In genomic region chr18:50083708-50084107, GRCh38 we compare ENCODE assay signal across 24 cellular contexts.
DNase-seq lines count a peak whose midpoint lies in the region; ATAC-seq, FAIRE-seq and TF ChIP-seq lines count a peak whose summit lies in the region.
"Had no signal": no experiment of that assay in that cellular context is flagged by ENCODE, and none has a peak within 500 bp of the region (broad histone marks: within the 10 kb centered on the region; RNA-seq: fewer than 3 reads in every experiment).

No MANE protein-coding gene starts in this region.

- H3K4me1 Mint-ChIP-seq in Calu3 (ENCODE audit: low read depth, unreplicated experiment): peaks cover 65% of the 10 kb centered on the region
- H3K4me1 Mint-ChIP-seq in HFFc6 (ENCODE audit: low read depth): no peaks in the 10 kb centered on the region
- H3K4me1 Mint-ChIP-seq: CD14-positive monocyte; CD8-positive, alpha-beta memory T cell had no signal

- no peak for TF ChIP-seq POLR2A in K562 (conservative IDR thresholded peaks at IDR 0.05)

- H3K27ac Mint-ChIP-seq in Calu3 (ENCODE audit: unreplicated experiment) (peak overlapping the region; percentile 50), HFFc6 (no peak overlapping the region)
- H3K27ac Mint-ChIP-seq: CD4-positive, alpha-beta T cell; CD8-positive, alpha-beta memory T cell had no signal

- H3K36me3 ChIP-seq in OCI-LY3 (replicated peaks; ENCODE audit: low read depth, low read length): no peaks in the 10 kb centered on the region
- no peaks in the 10 kb centered on the region for H3K36me3 ChIP-seq in K562 (ENCODE audit: control insufficient read depth, insufficient read depth, low read length)
- H3K36me3 ChIP-seq: BE2C; BLaER1 treated with 17β-estradiol and CSF1 and Interleukin-3, amounts not matched to agents 10 nM and 100 nM; HAP-1 had no signal

- no peak for TF ChIP-seq CTCF in Calu3 (IDR thresholded peaks at IDR 0.05; ENCODE audit: unreplicated experiment)
- peak; percentile 42 for TF ChIP-seq CTCF in OCI-LY3 (IDR thresholded peaks at IDR 0.05; ENCODE audit: low read depth, low read length)
- no peak for TF ChIP-seq CTCF in K562 (IDR thresholded peaks at IDR 0.05 in 2 of 3, conservative IDR thresholded peaks at IDR 0.05 in 1 of 3; ENCODE audit: insufficient read depth in 2 of 3, low read depth in 1 of 3, low read length in 3 of 3)
- TF ChIP-seq CTCF in HFFc6 (IDR thresholded peaks at IDR 0.05): no peak
- TF ChIP-seq CTCF in omental fat pad (IDR thresholded peaks at IDR 0.05): no peak

- H3K9me3 ChIP-seq in OCI-LY3 (ENCODE audit: insufficient read depth, low read length): no peaks in the 10 kb centered on the region
- H3K9me3 ChIP-seq in K562 (replicated peaks; ENCODE audit: control insufficient read depth, insufficient read depth, low read depth, low read length): no peaks in the 10 kb centered on the region
- H3K9me3 ChIP-seq: A549, BE2C, HAP-1 had no signal

- no peak overlapping the region for H2AFZ ChIP-seq in OCI-LY3 (ENCODE audit: low read depth, low read length)
- no peak overlapping the region for H2AFZ ChIP-seq in K562 (ENCODE audit: low read depth, low read length)

- H3K79me2 ChIP-seq in OCI-LY3 (ENCODE audit: low read length) (no peaks in the 10 kb centered on the region), K562 (ENCODE audit: control insufficient read depth, insufficient read depth, low read length) (no peaks in the 10 kb centered on the region)

- peaks cover 39% of the 10 kb centered on the region for H3K4me1 ChIP-seq in OCI-LY3 (ENCODE audit: low read length)
- H3K4me1 ChIP-seq in K562 (replicated peaks in 1 of 2; ENCODE audit: control insufficient read depth in 2 of 2, insufficient read depth in 2 of 2, low read length in 2 of 2): no peaks in the 10 kb centered on the region
- H3K4me1 ChIP-seq: A549; BE2C; BLaER1 treated with 17β-estradiol and CSF1 and Interleukin-3, amounts not matched to agents 10 nM and 100 nM had no signal

- 0 out of 2 replicates have a peak, but pooled peaks cover 4% of the 10 kb centered on the region for H3K27me3 ChIP-seq in OCI-LY3 (ENCODE audit: low read depth, low read length)
- H3K27me3 ChIP-seq in K562 (ENCODE audit: control insufficient read depth in 2 of 2, insufficient read depth in 2 of 2, low read length in 2 of 2): no peaks in the 10 kb centered on the region; a peak in 2 of 5 replicates
- H3K27me3 ChIP-seq: BE2C; BLaER1 treated with 17β-estradiol and CSF1 and Interleukin-3, amounts not matched to agents 10 nM and 100 nM had no signal

- BruUV-seq in Calu3 (replicated peaks; lab: Mats Ljungman, UMichigan): no TSS peak
- no TSS peak for BruUV-seq in K562 (replicated peaks; lab: Mats Ljungman, UMichigan)

- in situ Hi-C loops in K562 (cut with MboI): no loop called here

- H3K9me3 Mint-ChIP-seq in Calu3 (ENCODE audit: low read depth, unreplicated experiment) (no peaks in the 10 kb centered on the region), HFFc6 (no peaks in the 10 kb centered on the region; the same call in 1 of the 2 replicates)
- H3K9me3 Mint-ChIP-seq: CD8-positive, alpha-beta memory T cell had no signal

- FAIRE-seq in K562 (lab: Jason Lieb, UNC): no peak
- FAIRE-seq in urothelium cell line (lab: Jason Lieb, UNC): no peak
- FAIRE-seq: A549, GM12892, H54 had no signal

- H3K27me3 Mint-ChIP-seq in Calu3 (ENCODE audit: unreplicated experiment) (no peaks in the 10 kb centered on the region), HFFc6 (ENCODE audit: insufficient read depth) (no peaks in the 10 kb centered on the region; the same call in 1 of the 2 replicates)

- ATAC-seq in K562 (no peak), Right ventricle myocardium inferior (no peak), omental fat pad (ENCODE audit: low FRiP score) (no peak)
- ATAC-seq: A549 had no signal

- no peaks in the 10 kb centered on the region for H3K36me3 Mint-ChIP-seq in Calu3 (ENCODE audit: insufficient read depth, unreplicated experiment)
- H3K36me3 Mint-ChIP-seq in HFFc6 (ENCODE audit: low read depth): no peaks in the 10 kb centered on the region
- H3K36me3 Mint-ChIP-seq: CD14-positive monocyte; CD8-positive, alpha-beta memory T cell had no signal

- H3K27ac ChIP-seq in OCI-LY3 (ENCODE audit: low read length) (no peak overlapping the region), K562 (ENCODE audit: extremely low read depth, low read depth, low read length) (no peak overlapping the region)
- H3K27ac ChIP-seq: A549; BLaER1 treated with 17β-estradiol and CSF1 and Interleukin-3, amounts not matched to agents 10 nM and 100 nM had no signal

- TF ChIP-seq RAD21 in K562 (CRISPR knock-in tag; conservative IDR thresholded peaks at IDR 0.05 in 1 of 2, IDR thresholded peaks at IDR 0.05 in 1 of 2): no peak

- CTCF ChIA-PET in Calu3 (lab: Charles Lee): interaction anchor here (0.6 to 1.2 kb wide), 3 partner anchors 10 to 100 kb away, joined by 3 to 4 read pairs (median 3); no protein-coding TSS in a partner anchor
- CTCF ChIA-PET in K562 (lab: Yijun Ruan, JAX; ENCODE audit: low intra/inter-chr PET ratio): no interaction called here

- no peak overlapping the region for H3K4me3 ChIP-seq in OCI-LY3 (ENCODE audit: low read length)
- H3K4me3 ChIP-seq in K562: no peak overlapping the region
- H3K4me3 ChIP-seq: A549; BLaER1 treated with 17β-estradiol and CSF1 and Interleukin-3, amounts not matched to agents 10 nM and 100 nM; HAP-1 had no signal

- H4K20me1 ChIP-seq in OCI-LY3 (ENCODE audit: insufficient read depth, low read length) (no peaks in the 10 kb centered on the region), K562 (replicated peaks; ENCODE audit: control insufficient read depth, insufficient read depth, low read length) (no peaks in the 10 kb centered on the region)
- H4K20me1 ChIP-seq: BLaER1 treated with 17β-estradiol and CSF1 and Interleukin-3, amounts not matched to agents 10 nM and 100 nM had no signal

- no peaks in the 10 kb centered on the region for H3K9me1 ChIP-seq in K562 (ENCODE audit: control insufficient read depth, insufficient read depth, low read length)

- H3K4me3 Mint-ChIP-seq in Calu3 (ENCODE audit: low read depth, unreplicated experiment) (no peak overlapping the region), HFFc6 (no peak overlapping the region)
- H3K4me3 Mint-ChIP-seq: CD14-positive monocyte; CD4-positive, alpha-beta T cell; CD8-positive, alpha-beta memory T cell had no signal

- POLR2A ChIA-PET in K562 (lab: Yijun Ruan, JAX): no interaction called here

- H3K4me2 ChIP-seq in OCI-LY3 (ENCODE audit: low read length): peak overlapping the region; percentile 1; the same call in 1 of the 2 replicates
- no peak overlapping the region for H3K4me2 ChIP-seq in K562 (ENCODE audit: insufficient read depth, low read length)
- H3K4me2 ChIP-seq: A549; BLaER1 treated with 17β-estradiol and CSF1 and Interleukin-3, amounts not matched to agents 10 nM and 100 nM had no signal

- no peak for TF ChIP-seq EP300 in K562 (IDR thresholded peaks at IDR 0.05; ENCODE audit: low read length)

- intact Hi-C loops in Calu3 (cut with micrococcal nuclease; ENCODE audit: unreplicated experiment) (no loop called here), K562 (cut with micrococcal nuclease) (no loop called here), Right ventricle myocardium inferior (cut with DNase I) (no loop called here)

- WGBS in K562 (ENCODE audit: insufficient coverage, low coverage, missing lambda C conversion rate): 0% methylated on average over 3 of the region's 3 CpGs

- H3K9ac ChIP-seq in OCI-LY3 (ENCODE audit: low read length) (no peak overlapping the region), K562 (ENCODE audit: insufficient read depth in 1 of 2, low read depth in 2 of 2, low read length in 2 of 2) (no peak overlapping the region)
- H3K9ac ChIP-seq: BLaER1 treated with 17β-estradiol and CSF1 and Interleukin-3, amounts not matched to agents 10 nM and 100 nM had no signal

- DNase-seq in Calu3: no peak
- peak; percentile 14 for DNase-seq in NAMALWA (ENCODE audit: low spot score)
- DNase-seq in K562 (ENCODE audit: extremely low read depth in 1 of 4, low spot score in 3 of 4): no peak
- DNase-seq in Right ventricle myocardium inferior (ENCODE audit: missing footprints): no peak
- no peak for DNase-seq in urothelium cell line (ENCODE audit: low spot score)
- DNase-seq in HFFc6: no peak
- DNase-seq in omental fat pad (ENCODE audit: low spot score): no peak
- DNase-seq: 8988T; ACHN; AML-193; BE2C; CD4-positive, alpha-beta T cell; CD8-positive, alpha-beta memory T cell; DMS53; DMS79 treated with DMSO at 0.1 percent for 48 hours; GF-D8; GOT3 had no signal

TF ChIP-seq in K562, 482 proteins besides CTCF, POLR2A, EP300 and RAD21 (continues in another document):
- TF ChIP-seq THAP7 (CRISPR knock-in tag; IDR thresholded peaks at IDR 0.05): no peak
- TF ChIP-seq ATF3 (IDR thresholded peaks at IDR 0.05): peak; percentile 52
- no peak for TF ChIP-seq ATF3 (CRISPR knock-in tag; conservative IDR thresholded peaks at IDR 0.05)
- TF ChIP-seq OTX1 (CRISPR knock-in tag; IDR thresholded peaks at IDR 0.05): no peak
- no peak for TF ChIP-seq KDM2B (CRISPR knock-in tag; IDR thresholded peaks at IDR 0.05)
- peak; percentile 21; the same call in 1 of the 2 replicates for TF ChIP-seq ATF7 (IDR thresholded peaks at IDR 0.05)
- no peak for TF ChIP-seq CEBPG (CRISPR knock-in tag; IDR thresholded peaks at IDR 0.05)
- TF ChIP-seq CEBPG (tag; conservative IDR thresholded peaks at IDR 0.05 in 1 of 2, IDR thresholded peaks at IDR 0.05 in 1 of 2): peak in 1 of 2 experiments; percentile 60; a peak in 2 of 4 replicates
- no peak for TF ChIP-seq GABPB1 (CRISPR knock-in tag; IDR thresholded peaks at IDR 0.05)
- no peak for TF ChIP-seq U2AF1 (optimal IDR thresholded peaks at IDR 0.05; ENCODE audit: low read depth, low read length)
- no peak for TF ChIP-seq STAT5B (CRISPR knock-in tag; IDR thresholded peaks at IDR 0.05)
